In the genomic region with DNA sequence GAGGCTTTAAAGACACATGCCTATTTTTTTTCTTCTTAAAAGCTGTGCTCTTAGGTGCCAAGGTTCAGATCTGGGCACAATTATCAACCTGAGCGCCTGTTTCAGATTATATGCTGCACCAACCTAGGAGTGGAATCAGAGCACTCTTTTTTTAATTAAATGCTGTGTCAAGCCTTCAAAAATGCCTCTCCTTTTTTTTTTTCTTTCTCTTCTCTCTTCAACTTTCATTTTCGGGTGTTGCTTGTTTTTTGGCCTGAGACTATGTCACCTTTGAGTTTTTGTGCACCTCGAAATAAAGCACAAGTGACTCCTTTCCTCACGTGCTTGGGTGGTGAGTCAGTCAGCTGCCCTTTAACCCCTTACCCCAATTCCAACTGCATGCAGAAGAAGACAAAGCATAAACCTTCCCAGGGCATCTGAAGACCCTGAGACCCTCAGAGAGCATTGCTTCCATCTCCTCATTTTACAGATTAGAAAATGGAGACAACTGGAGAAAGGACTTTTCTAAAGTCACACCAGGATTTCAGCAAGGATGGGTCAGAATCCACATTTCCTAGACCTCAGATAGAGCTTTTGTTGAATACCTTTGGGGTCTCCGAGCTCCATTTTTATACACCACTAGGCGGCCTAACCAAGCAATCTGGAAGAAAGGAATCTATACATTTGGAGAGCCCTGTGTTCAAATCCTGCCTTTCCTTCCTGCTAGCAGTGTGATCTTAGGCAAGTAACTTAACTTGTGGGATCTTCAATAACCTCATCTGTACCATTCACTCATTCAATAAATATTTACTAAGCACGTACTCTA, we compare ENCODE assay signal across 2 cellular contexts.
TF ChIP-seq lines count a peak whose summit lies in the region.

No MANE protein-coding gene starts in this region.

TF ChIP-seq in A549, 52 proteins besides CTCF, POLR2A, EP300 and RAD21 (continued from another document):
- TF ChIP-seq, protein P1, sequence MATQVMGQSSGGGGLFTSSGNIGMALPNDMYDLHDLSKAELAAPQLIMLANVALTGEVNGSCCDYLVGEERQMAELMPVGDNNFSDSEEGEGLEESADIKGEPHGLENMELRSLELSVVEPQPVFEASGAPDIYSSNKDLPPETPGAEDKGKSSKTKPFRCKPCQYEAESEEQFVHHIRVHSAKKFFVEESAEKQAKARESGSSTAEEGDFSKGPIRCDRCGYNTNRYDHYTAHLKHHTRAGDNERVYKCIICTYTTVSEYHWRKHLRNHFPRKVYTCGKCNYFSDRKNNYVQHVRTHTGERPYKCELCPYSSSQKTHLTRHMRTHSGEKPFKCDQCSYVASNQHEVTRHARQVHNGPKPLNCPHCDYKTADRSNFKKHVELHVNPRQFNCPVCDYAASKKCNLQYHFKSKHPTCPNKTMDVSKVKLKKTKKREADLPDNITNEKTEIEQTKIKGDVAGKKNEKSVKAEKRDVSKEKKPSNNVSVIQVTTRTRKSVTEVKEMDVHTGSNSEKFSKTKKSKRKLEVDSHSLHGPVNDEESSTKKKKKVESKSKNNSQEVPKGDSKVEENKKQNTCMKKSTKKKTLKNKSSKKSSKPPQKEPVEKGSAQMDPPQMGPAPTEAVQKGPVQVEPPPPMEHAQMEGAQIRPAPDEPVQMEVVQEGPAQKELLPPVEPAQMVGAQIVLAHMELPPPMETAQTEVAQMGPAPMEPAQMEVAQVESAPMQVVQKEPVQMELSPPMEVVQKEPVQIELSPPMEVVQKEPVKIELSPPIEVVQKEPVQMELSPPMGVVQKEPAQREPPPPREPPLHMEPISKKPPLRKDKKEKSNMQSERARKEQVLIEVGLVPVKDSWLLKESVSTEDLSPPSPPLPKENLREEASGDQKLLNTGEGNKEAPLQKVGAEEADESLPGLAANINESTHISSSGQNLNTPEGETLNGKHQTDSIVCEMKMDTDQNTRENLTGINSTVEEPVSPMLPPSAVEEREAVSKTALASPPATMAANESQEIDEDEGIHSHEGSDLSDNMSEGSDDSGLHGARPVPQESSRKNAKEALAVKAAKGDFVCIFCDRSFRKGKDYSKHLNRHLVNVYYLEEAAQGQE (IDR thresholded peaks at IDR 0.05) = no peak
- TF ChIP-seq, protein P2, sequence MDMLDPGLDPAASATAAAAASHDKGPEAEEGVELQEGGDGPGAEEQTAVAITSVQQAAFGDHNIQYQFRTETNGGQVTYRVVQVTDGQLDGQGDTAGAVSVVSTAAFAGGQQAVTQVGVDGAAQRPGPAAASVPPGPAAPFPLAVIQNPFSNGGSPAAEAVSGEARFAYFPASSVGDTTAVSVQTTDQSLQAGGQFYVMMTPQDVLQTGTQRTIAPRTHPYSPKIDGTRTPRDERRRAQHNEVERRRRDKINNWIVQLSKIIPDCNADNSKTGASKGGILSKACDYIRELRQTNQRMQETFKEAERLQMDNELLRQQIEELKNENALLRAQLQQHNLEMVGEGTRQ (IDR thresholded peaks at IDR 0.05) = no peak
- TF ChIP-seq ESRRA (IDR thresholded peaks at IDR 0.05; ENCODE audit: borderline replicate concordance, low read length) (no peak), JUNB (IDR thresholded peaks at IDR 0.05) (no peak), CEBPB (IDR thresholded peaks at IDR 0.05) (no peak), FOSB (CRISPR knock-in tag; IDR thresholded peaks at IDR 0.05) (no peak), BHLHE40 (IDR thresholded peaks at IDR 0.05; ENCODE audit: low read depth, low read length) (no peak), NR3C1 (IDR thresholded peaks at IDR 0.05) (no peak), GATA3 (IDR thresholded peaks at IDR 0.05; ENCODE audit: borderline replicate concordance) (no peak), CHD4 (IDR thresholded peaks at IDR 0.05; ENCODE audit: borderline replicate concordance) (no peak), TP53 (CRISPR knock-in tag; IDR thresholded peaks at IDR 0.05) (no peak), RFX5 (IDR thresholded peaks at IDR 0.05) (no peak), RCOR1 (IDR thresholded peaks at IDR 0.05; ENCODE audit: low read depth, low read length) (no peak), CHD2 (IDR thresholded peaks at IDR 0.05; ENCODE audit: low read length, partially characterized antibody) (no peak)
- TF ChIP-seq, protein P3, sequence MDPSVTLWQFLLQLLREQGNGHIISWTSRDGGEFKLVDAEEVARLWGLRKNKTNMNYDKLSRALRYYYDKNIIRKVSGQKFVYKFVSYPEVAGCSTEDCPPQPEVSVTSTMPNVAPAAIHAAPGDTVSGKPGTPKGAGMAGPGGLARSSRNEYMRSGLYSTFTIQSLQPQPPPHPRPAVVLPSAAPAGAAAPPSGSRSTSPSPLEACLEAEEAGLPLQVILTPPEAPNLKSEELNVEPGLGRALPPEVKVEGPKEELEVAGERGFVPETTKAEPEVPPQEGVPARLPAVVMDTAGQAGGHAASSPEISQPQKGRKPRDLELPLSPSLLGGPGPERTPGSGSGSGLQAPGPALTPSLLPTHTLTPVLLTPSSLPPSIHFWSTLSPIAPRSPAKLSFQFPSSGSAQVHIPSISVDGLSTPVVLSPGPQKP (IDR thresholded peaks at IDR 0.05; ENCODE audit: low read depth, low read length) = no peak
- TF ChIP-seq, protein P4, sequence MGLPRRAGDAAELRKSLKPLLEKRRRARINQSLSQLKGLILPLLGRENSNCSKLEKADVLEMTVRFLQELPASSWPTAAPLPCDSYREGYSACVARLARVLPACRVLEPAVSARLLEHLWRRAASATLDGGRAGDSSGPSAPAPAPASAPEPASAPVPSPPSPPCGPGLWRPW (IDR thresholded peaks at IDR 0.05) = no peak

TF ChIP-seq in GM23338, 12 proteins besides CTCF, POLR2A, EP300 and RAD21 (continued from another document):
- TF ChIP-seq, protein P1 (IDR thresholded peaks at IDR 0.05; ENCODE audit: unreplicated experiment) = no peak
- TF ChIP-seq ZNF331 (CRISPR knock-in tag; IDR thresholded peaks at IDR 0.05; ENCODE audit: low read depth) = no peak
- no peak for TF ChIP-seq ZNF114 (CRISPR knock-in tag; IDR thresholded peaks at IDR 0.05)
- TF ChIP-seq, protein P5, sequence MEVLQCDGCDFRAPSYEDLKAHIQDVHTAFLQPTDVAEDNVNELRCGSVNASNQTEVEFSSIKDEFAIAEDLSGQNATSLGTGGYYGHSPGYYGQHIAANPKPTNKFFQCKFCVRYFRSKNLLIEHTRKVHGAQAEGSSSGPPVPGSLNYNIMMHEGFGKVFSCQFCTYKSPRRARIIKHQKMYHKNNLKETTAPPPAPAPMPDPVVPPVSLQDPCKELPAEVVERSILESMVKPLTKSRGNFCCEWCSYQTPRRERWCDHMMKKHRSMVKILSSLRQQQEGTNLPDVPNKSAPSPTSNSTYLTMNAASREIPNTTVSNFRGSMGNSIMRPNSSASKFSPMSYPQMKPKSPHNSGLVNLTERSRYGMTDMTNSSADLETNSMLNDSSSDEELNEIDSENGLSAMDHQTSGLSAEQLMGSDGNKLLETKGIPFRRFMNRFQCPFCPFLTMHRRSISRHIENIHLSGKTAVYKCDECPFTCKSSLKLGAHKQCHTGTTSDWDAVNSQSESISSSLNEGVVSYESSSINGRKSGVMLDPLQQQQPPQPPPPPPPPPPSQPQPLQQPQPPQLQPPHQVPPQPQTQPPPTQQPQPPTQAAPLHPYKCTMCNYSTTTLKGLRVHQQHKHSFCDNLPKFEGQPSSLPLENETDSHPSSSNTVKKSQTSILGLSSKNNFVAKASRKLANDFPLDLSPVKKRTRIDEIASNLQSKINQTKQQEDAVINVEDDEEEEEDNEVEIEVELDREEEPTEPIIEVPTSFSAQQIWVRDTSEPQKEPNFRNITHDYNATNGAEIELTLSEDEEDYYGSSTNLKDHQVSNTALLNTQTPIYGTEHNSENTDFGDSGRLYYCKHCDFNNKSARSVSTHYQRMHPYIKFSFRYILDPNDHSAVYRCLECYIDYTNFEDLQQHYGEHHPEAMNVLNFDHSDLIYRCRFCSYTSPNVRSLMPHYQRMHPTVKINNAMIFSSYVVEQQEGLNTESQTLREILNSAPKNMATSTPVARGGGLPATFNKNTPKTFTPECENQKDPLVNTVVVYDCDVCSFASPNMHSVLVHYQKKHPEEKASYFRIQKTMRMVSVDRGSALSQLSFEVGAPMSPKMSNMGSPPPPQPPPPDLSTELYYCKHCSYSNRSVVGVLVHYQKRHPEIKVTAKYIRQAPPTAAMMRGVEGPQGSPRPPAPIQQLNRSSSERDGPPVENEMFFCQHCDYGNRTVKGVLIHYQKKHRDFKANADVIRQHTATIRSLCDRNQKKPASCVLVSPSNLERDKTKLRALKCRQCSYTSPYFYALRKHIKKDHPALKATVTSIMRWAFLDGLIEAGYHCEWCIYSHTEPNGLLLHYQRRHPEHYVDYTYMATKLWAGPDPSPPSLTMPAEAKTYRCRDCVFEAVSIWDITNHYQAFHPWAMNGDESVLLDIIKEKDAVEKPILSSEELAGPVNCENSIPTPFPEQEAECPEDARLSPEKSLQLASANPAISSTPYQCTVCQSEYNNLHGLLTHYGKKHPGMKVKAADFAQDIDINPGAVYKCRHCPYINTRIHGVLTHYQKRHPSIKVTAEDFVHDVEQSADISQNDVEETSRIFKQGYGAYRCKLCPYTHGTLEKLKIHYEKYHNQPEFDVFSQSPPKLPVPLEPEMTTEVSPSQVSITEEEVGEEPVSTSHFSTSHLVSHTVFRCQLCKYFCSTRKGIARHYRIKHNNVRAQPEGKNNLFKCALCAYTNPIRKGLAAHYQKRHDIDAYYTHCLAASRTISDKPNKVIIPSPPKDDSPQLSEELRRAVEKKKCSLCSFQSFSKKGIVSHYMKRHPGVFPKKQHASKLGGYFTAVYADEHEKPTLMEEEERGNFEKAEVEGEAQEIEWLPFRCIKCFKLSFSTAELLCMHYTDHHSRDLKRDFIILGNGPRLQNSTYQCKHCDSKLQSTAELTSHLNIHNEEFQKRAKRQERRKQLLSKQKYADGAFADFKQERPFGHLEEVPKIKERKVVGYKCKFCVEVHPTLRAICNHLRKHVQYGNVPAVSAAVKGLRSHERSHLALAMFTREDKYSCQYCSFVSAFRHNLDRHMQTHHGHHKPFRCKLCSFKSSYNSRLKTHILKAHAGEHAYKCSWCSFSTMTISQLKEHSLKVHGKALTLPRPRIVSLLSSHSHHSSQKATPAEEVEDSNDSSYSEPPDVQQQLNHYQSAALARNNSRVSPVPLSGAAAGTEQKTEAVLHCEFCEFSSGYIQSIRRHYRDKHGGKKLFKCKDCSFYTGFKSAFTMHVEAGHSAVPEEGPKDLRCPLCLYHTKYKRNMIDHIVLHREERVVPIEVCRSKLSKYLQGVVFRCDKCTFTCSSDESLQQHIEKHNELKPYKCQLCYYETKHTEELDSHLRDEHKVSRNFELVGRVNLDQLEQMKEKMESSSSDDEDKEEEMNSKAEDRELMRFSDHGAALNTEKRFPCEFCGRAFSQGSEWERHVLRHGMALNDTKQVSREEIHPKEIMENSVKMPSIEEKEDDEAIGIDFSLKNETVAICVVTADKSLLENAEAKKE (CRISPR knock-in tag; IDR thresholded peaks at IDR 0.05) = no peak
- no peak for TF ChIP-seq STAT1 (IDR thresholded peaks at IDR 0.05; ENCODE audit: unreplicated experiment)
- no peak for TF ChIP-seq EZH2phosphoT487 (IDR thresholded peaks at IDR 0.05; ENCODE audit: unreplicated experiment)
- TF ChIP-seq JUNB (IDR thresholded peaks at IDR 0.05; ENCODE audit: unreplicated experiment) = no peak
- TF ChIP-seq, protein P6, sequence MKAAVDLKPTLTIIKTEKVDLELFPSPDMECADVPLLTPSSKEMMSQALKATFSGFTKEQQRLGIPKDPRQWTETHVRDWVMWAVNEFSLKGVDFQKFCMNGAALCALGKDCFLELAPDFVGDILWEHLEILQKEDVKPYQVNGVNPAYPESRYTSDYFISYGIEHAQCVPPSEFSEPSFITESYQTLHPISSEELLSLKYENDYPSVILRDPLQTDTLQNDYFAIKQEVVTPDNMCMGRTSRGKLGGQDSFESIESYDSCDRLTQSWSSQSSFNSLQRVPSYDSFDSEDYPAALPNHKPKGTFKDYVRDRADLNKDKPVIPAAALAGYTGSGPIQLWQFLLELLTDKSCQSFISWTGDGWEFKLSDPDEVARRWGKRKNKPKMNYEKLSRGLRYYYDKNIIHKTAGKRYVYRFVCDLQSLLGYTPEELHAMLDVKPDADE (IDR thresholded peaks at IDR 0.05) = no peak
- TF ChIP-seq EZH2 (IDR thresholded peaks at IDR 0.05; ENCODE audit: low read depth, unreplicated experiment) = no peak
- TF ChIP-seq NANOG (IDR thresholded peaks at IDR 0.05; ENCODE audit: borderline replicate concordance) = no peak
- no peak for TF ChIP-seq CREB1 (CRISPR knock-in tag; IDR thresholded peaks at IDR 0.05; ENCODE audit: low read depth)
